In the genomic region with DNA sequence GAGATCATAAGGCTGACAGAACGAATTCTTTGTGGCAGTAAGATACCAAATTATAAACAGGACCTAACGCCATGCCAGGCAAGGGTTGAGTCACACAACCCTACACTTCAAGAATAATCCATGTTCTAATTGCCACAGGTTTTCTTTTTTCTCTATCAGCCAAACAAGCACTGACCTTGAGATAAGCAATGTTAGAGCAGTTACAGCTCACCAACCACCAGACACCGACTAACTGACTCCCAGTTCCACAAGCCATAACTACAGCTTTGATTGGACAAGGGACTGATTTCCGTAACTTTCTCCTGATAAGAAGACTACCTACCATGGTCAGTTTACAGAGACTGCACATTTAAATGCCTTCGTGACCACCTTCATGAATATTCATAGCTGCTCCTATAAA, we compare ENCODE assay signal across 19 cellular contexts.
DNase-seq lines count a peak whose midpoint lies in the region; ATAC-seq and TF ChIP-seq lines count a peak whose summit lies in the region.
"Had no signal": no experiment of that assay in that cellular context is flagged by ENCODE, and none has a peak within 500 bp of the region (broad histone marks: within the 10 kb centered on the region; RNA-seq: fewer than 3 reads in every experiment).

No MANE protein-coding gene starts in this region.

- H3K9me3 ChIP-seq in endodermal cell (ENCODE audit: control insufficient read depth, low read length) (peaks cover 2% of the 10 kb centered on the region), testis (no peaks in the 10 kb centered on the region)

- no peak overlapping the region for H3K9ac ChIP-seq in endodermal cell (ENCODE audit: extremely low read depth, low read length, poor library complexity, severe bottlenecking)
- H3K9ac ChIP-seq: BLaER1 treated with 17β-estradiol and CSF1 and Interleukin-3, amounts not matched to agents 10 nM and 100 nM had no signal

- no peak overlapping the region for H3K4me3 ChIP-seq in endodermal cell (ENCODE audit: low read length)
- H3K4me3 ChIP-seq in testis = no peak overlapping the region
- H3K4me3 ChIP-seq: BLaER1 treated with 17β-estradiol and CSF1 and Interleukin-3, amounts not matched to agents 10 nM and 100 nM; GM23338 had no signal

- no peak for TF ChIP-seq CTCF in endodermal cell (conservative IDR thresholded peaks at IDR 0.05)
- no peak for TF ChIP-seq CTCF in testis (IDR thresholded peaks at IDR 0.05)

- H3K9me3 Mint-ChIP-seq in endodermal cell = peaks cover 2% of the 10 kb centered on the region
- H3K9me3 Mint-ChIP-seq: HFFc6 had no signal

- H3K36me3 Mint-ChIP-seq in endodermal cell (ENCODE audit: low read depth) = no peaks in the 10 kb centered on the region
- H3K36me3 Mint-ChIP-seq: CD8-positive, alpha-beta T cell had no signal

- no peak overlapping the region for H3K4me3 Mint-ChIP-seq in endodermal cell
- H3K4me3 Mint-ChIP-seq: B cell; CD8-positive, alpha-beta T cell; GM23338; HFFc6 had no signal

- DNase-seq in M059J (ENCODE audit: low read depth) (peak; percentile 47), astrocyte of the hippocampus (ENCODE audit: low read depth, low spot score) (peak; percentile 83), endodermal cell (peak; percentile 2), testis (peak; percentile 7), midbrain (lab: John Stamatoyannopoulos, UW) (no peak), LoVo (ENCODE audit: low spot score) (no peak)
- DNase-seq: CD8-positive, alpha-beta T cell; COR-L47; DMS 273 treated with DMSO at 0.1 percent for 48 hours; DMS53; GDM1; H7; HFFc6 had no signal

- intact Hi-C loops in testis (cut with DNase I; ENCODE audit: low total_unique reads) = no loop called here

- H3K4me1 ChIP-seq in endodermal cell (ENCODE audit: control insufficient read depth, insufficient read depth, low read length) (no peaks in the 10 kb centered on the region), testis (no peaks in the 10 kb centered on the region)
- H3K4me1 ChIP-seq: BLaER1 treated with 17β-estradiol and CSF1 and Interleukin-3, amounts not matched to agents 10 nM and 100 nM had no signal

- H3K27ac ChIP-seq in endodermal cell (ENCODE audit: low read depth, low read length) = no peak overlapping the region
- H3K27ac ChIP-seq in testis = no peak overlapping the region
- H3K27ac ChIP-seq: BLaER1 treated with 17β-estradiol and CSF1 and Interleukin-3, amounts not matched to agents 10 nM and 100 nM; HL-60 had no signal

- H3K27me3 ChIP-seq in endodermal cell (ENCODE audit: control insufficient read depth, insufficient read depth, low read length, poor library complexity, severe bottlenecking) = no peaks in the 10 kb centered on the region
- H3K27me3 ChIP-seq in testis = no peaks in the 10 kb centered on the region
- H3K27me3 ChIP-seq: BLaER1 treated with 17β-estradiol and CSF1 and Interleukin-3, amounts not matched to agents 10 nM and 100 nM had no signal

- no peak for TF ChIP-seq POLR2A in testis (IDR thresholded peaks at IDR 0.05)

- H3K4me1 Mint-ChIP-seq in endodermal cell = no peaks in the 10 kb centered on the region
- H3K4me1 Mint-ChIP-seq: B cell had no signal

- H3K36me3 ChIP-seq in endodermal cell (ENCODE audit: control insufficient read depth, insufficient read depth, low read length) = no peaks in the 10 kb centered on the region
- no peaks in the 10 kb centered on the region for H3K36me3 ChIP-seq in testis (ENCODE audit: low read depth, missing control alignments)
- H3K36me3 ChIP-seq: BLaER1 treated with 17β-estradiol and CSF1 and Interleukin-3, amounts not matched to agents 10 nM and 100 nM had no signal

- H3K27ac Mint-ChIP-seq in endodermal cell = no peak overlapping the region
- H3K27ac Mint-ChIP-seq: B cell; CD8-positive, alpha-beta T cell; GM23338; HFFc6 had no signal

- H3K27me3 Mint-ChIP-seq in endodermal cell (ENCODE audit: insufficient read depth) = peaks cover 4% of the 10 kb centered on the region

- 93 to 96% methylated on average over 2 to 5 of the region's 5 CpGs for WGBS in endodermal cell (ENCODE audit: insufficient coverage in 1 of 2, insufficient read length in 1 of 2), 2 experiments
- WGBS in testis, 2 donors = 60 to 61% methylated on average over 5 of the region's 5 CpGs

- ATAC-seq in GM21367 (IDR thresholded peaks at IDR 0.05; ENCODE audit: unreplicated experiment) = no peak
- ATAC-seq: CD8-positive, alpha-beta T cell; GM23338; HCT116 had no signal

Comparison
In these comparisons a context has a peak if more than half of its experiments do, and no peak if none do; other contexts are left out.
1. DNase-seq: peak in M059J (single experiment), astrocyte of the hippocampus (single experiment), endodermal cell (single experiment) and testis (single experiment); none in midbrain (single experiment) and LoVo (single experiment).